9 cellular contexts compared by ENCODE assay signal in genomic region chr4:16140520-16141249, GRCh38. TPM values are rescaled to one million over a fixed set of nuclear protein-coding genes. Genes with fewer than 3 reads are reported as not detected.
DNase-seq lines count a peak whose midpoint lies in the region; ATAC-seq and TF ChIP-seq lines count a peak whose summit lies in the region.
"Had no signal": no experiment of that assay in that cellular context is flagged by ENCODE, and none has a peak within 500 bp of the region (broad histone marks: within the 10 kb centered on the region; RNA-seq: fewer than 3 reads in every experiment).

No MANE protein-coding gene starts in this region.

- no peak overlapping the region for H3K4me3 Mint-ChIP-seq in activated T-cell treated with anti-CD3 and anti-CD28 coated beads, Interleukin-2, amount 50 U/mL, for 72 hours

- H3K36me3 ChIP-seq in Peyer's patch (no peaks in the 10 kb centered on the region), gastrocnemius medialis (no peaks in the 10 kb centered on the region)
- H3K36me3 ChIP-seq: tibial nerve had no signal

- DNase-seq in ELR (ENCODE audit: low read depth) (peak; percentile 83), Peyer's patch (peak in 1 of 3 donors; percentile 77), fibroblast of gingiva (ENCODE audit: low read depth) (peak; percentile 82), gastrocnemius medialis (no peak), NCI-H187 treated with DMSO at 0.1 percent for 48 hours (lab: John Stamatoyannopoulos, UW) (no peak), substantia nigra (lab: John Stamatoyannopoulos, UW) (no peak)
- no peak for DNase-seq in activated T-cell treated with anti-CD3 and anti-CD28 coated beads, Interleukin-2, amount 50 U/mL, for 72 hours
- no peak for DNase-seq in stimulated activated naive CD4-positive, alpha-beta T cell treated with Interleukin-2 at 50 U/mL for 16 hours (lab: John Stamatoyannopoulos, UW)

- ATAC-seq in gastrocnemius medialis = peak; percentile 62 to 78
- no peak for ATAC-seq in activated T-cell treated with anti-CD3 and anti-CD28 coated beads, Interleukin-2, amount 50 U/mL, for 72 hours (replicated peaks in 1 of 2)

- no peak for TF ChIP-seq CTCF in Peyer's patch (IDR thresholded peaks at IDR 0.05)
- no peak for TF ChIP-seq CTCF in gastrocnemius medialis (IDR thresholded peaks at IDR 0.05 in 4 of 5, conservative IDR thresholded peaks at IDR 0.05 in 1 of 5)

- intact Hi-C loops in gastrocnemius medialis (cut with DNase I; ENCODE audit: low total_unique reads) = no loop called here

- H3K27me3 Mint-ChIP-seq in activated T-cell treated with anti-CD3 and anti-CD28 coated beads, Interleukin-2, amount 50 U/mL, for 72 hours (ENCODE audit: low read depth) = peaks cover 5% of the 10 kb centered on the region

- peaks cover 3 to 6% of the 10 kb centered on the region in 2 donors for H3K36me3 Mint-ChIP-seq in activated T-cell treated with anti-CD3 and anti-CD28 coated beads, Interleukin-2, amount 50 U/mL, for 72 hours (ENCODE audit: insufficient read depth in 2 of 2)

- H3K9me3 Mint-ChIP-seq in activated T-cell treated with anti-CD3 and anti-CD28 coated beads, Interleukin-2, amount 50 U/mL, for 72 hours = peaks cover 11 to 13% of the 10 kb centered on the region in 2 donors

- no peak overlapping the region for H3K27ac Mint-ChIP-seq in activated T-cell treated with anti-CD3 and anti-CD28 coated beads, Interleukin-2, amount 50 U/mL, for 72 hours

- H3K4me3 ChIP-seq in Peyer's patch (no peak overlapping the region), gastrocnemius medialis (no peak overlapping the region)
- H3K4me3 ChIP-seq: tibial nerve had no signal

- H3K27me3 ChIP-seq in Peyer's patch = no peaks in the 10 kb centered on the region
- no peaks in the 10 kb centered on the region for H3K27me3 ChIP-seq in gastrocnemius medialis
- H3K27me3 ChIP-seq: tibial nerve had no signal

- in situ Hi-C loops in gastrocnemius medialis (cut with MboI; ENCODE audit: low sequenced_read_pairs in 4 of 4) = no loop called here

- no peaks in the 10 kb centered on the region for H3K4me1 Mint-ChIP-seq in activated T-cell treated with anti-CD3 and anti-CD28 coated beads, Interleukin-2, amount 50 U/mL, for 72 hours (ENCODE audit: low read depth)

- TF ChIP-seq POLR2A in Peyer's patch (IDR thresholded peaks at IDR 0.05) (no peak), gastrocnemius medialis (IDR thresholded peaks at IDR 0.05) (no peak)

- H3K4me1 ChIP-seq in Peyer's patch = peaks cover 0 to 35% (median 6%) of the 10 kb centered on the region in 4 donors
- H3K4me1 ChIP-seq in gastrocnemius medialis = peaks cover 0 to 3% of the 10 kb centered on the region in 2 donors
- H3K4me1 ChIP-seq: tibial nerve had no signal

- peaks cover 0 to 9% (median 0%) of the 10 kb centered on the region in 4 donors for H3K9me3 ChIP-seq in Peyer's patch
- no peaks in the 10 kb centered on the region for H3K9me3 ChIP-seq in gastrocnemius medialis

- H3K27ac ChIP-seq in Peyer's patch = peak overlapping the region in 3 of 4 donors; percentile 51 to 91 (median 79)
- no peak overlapping the region for H3K27ac ChIP-seq in gastrocnemius medialis
- no peak overlapping the region for H3K27ac ChIP-seq in substantia nigra (ENCODE audit: low read depth, low read length, poor library complexity, severe bottlenecking)

RNA-seq across cellular contexts. Expression of gene PROM1, which starts 56.9 kb away (rescaled TPM):
- total RNA-seq in Peyer's patch (100 to 1,000 TPM in 1 of 4 donors, 10 to 100 TPM in 3; 33.8 to 128 (median 58.9) TPM), gastrocnemius medialis (1 to 10 TPM in 1 of 4 donors, under 1 TPM in 2, not detected in 1; 0.11 to 2.9 (median 0.58) TPM)
- 1 to 10 TPM in 1 of 2 donors, under 1 TPM in 1; 0.22 to 1.6 TPM for total RNA-seq in activated T-cell treated with anti-CD3 and anti-CD28 coated beads, Interleukin-2, amount 50 U/mL, for 72 hours
- total RNA-seq: tibial nerve had no signal

Comparison
In these comparisons a context has a peak if more than half of its experiments do, and no peak if none do; other contexts are left out.
1. DNase-seq: peak in ELR (single experiment) and fibroblast of gingiva (single experiment); none in gastrocnemius medialis (0 of 2), activated T-cell treated with anti-CD3 and anti-CD28 coated beads, Interleukin-2, amount 50 U/mL, for 72 hours (0 of 2), NCI-H187 treated with DMSO at 0.1 percent for 48 hours (single experiment), substantia nigra (0 of 49) and stimulated activated naive CD4-positive, alpha-beta T cell treated with Interleukin-2 at 50 U/mL for 16 hours (single experiment).
2. H3K27ac ChIP-seq: peak in Peyer's patch (3 of 4); none in gastrocnemius medialis (0 of 4) and substantia nigra (single experiment).
3. ATAC-seq: peak in gastrocnemius medialis (2 of 2); none in activated T-cell treated with anti-CD3 and anti-CD28 coated beads, Interleukin-2, amount 50 U/mL, for 72 hours (0 of 2).
4. RNA of gene PROM1, which starts 56.9 kb away (total RNA-seq): 33.8 to 128 TPM in Peyer's patch; 0.22 to 1.6 TPM in activated T-cell treated with anti-CD3 and anti-CD28 coated beads, Interleukin-2, amount 50 U/mL, for 72 hours and 0.11 to 2.9 TPM in gastrocnemius medialis; every median in the first group is over 4 times any median in the second.